25 cellular contexts compared by ENCODE assay signal in genomic region chr5:43543434-43543833, GRCh38. TPM values are rescaled to one million over a fixed set of nuclear protein-coding genes. Genes with fewer than 3 reads are reported as not detected.
DNase-seq lines count a peak whose midpoint lies in the region; FAIRE-seq and TF ChIP-seq lines count a peak whose summit lies in the region.
"Had no signal": no experiment of that assay in that cellular context is flagged by ENCODE, and none has a peak within 500 bp of the region (broad histone marks: within the 10 kb centered on the region; RNA-seq: fewer than 3 reads in every experiment).

No MANE protein-coding gene starts in this region.

- BruUV-seq in PC-9 (replicated peaks; lab: Mats Ljungman, UMichigan), result no TSS peak

- H4K20me1 ChIP-seq in PC-9 (ENCODE audit: insufficient read depth) (peaks cover 41% of the 10 kb centered on the region), SK-N-SH (ENCODE audit: insufficient read depth) (peaks cover 11% of the 10 kb centered on the region; the same call in 1 of the 2 replicates)

- H3K9ac ChIP-seq in SK-N-SH, result no peak overlapping the region

- DNase-seq in DMS79 (lab: John Stamatoyannopoulos, UW), result peak; percentile 2
- no peak for DNase-seq in DMS79 treated with DMSO at 0.1 percent for 48 hours (lab: John Stamatoyannopoulos, UW)
- peak; percentile 43 for DNase-seq in MG63
- DNase-seq in iris pigment epithelial cell (ENCODE audit: low read depth), result peak; percentile 16
- DNase-seq in neural crest cell (ENCODE audit: low read depth, low spot score), result no peak
- no peak for DNase-seq in PC-9
- DNase-seq in RCC 7860 (ENCODE audit: low spot score), result no peak
- no peak for DNase-seq in SK-N-SH
- DNase-seq: activated CD4-positive, alpha-beta T cell treated with anti-CD3 and anti-CD28 coated beads, Interleukin-2, amount 50 U/mL, for 4 hours; activated CD4-positive, CD25-positive, alpha-beta regulatory T cell; activated effector memory CD4-positive, alpha-beta T cell treated with Interleukin-2 at 50 U/mL for 16 hours; brain microvascular endothelial cell; CD4-positive, CD25-positive, alpha-beta regulatory T cell; H7; NCI-H1105; NCI-H1930; NCI-H69; psoas muscle; stimulated activated CD4-positive, alpha-beta T cell treated with anti-CD3 and anti-CD28 coated beads, Interleukin-4, amount 100 ng/mL, for 4 hours; stimulated activated naive CD4-positive, alpha-beta T cell treated with Interleukin-2 at 50 U/mL for 16 hours; T-helper 1 cell had no signal

- peaks cover 14% of the 10 kb centered on the region for H3K36me3 Mint-ChIP-seq in neural crest cell (ENCODE audit: low read depth)

- no peak overlapping the region for H3K4me3 ChIP-seq in MG63
- no peak overlapping the region for H3K4me3 ChIP-seq in PC-9
- H3K4me3 ChIP-seq in SK-N-SH (ENCODE audit: low read depth in 2 of 2, low read length in 1 of 2), result no peak overlapping the region
- H3K4me3 ChIP-seq: psoas muscle had no signal

- no peaks in the 10 kb centered on the region for H3K27me3 ChIP-seq in MG63
- H3K27me3 ChIP-seq in PC-9 (ENCODE audit: insufficient read depth, low read depth), result no peaks in the 10 kb centered on the region
- H3K27me3 ChIP-seq in SK-N-SH (ENCODE audit: insufficient read depth), result no peaks in the 10 kb centered on the region
- H3K27me3 ChIP-seq: brain microvascular endothelial cell had no signal

- no peak for TF ChIP-seq CTCF in neural crest cell (conservative IDR thresholded peaks at IDR 0.05)
- TF ChIP-seq CTCF in PC-9 (conservative IDR thresholded peaks at IDR 0.05), result no peak
- no peak for TF ChIP-seq CTCF in SK-N-SH (IDR thresholded peaks at IDR 0.05)

- H2AFZ ChIP-seq in PC-9, result no peak overlapping the region
- no peak overlapping the region for H2AFZ ChIP-seq in SK-N-SH (ENCODE audit: low read depth)

- H3K79me2 ChIP-seq in PC-9 (ENCODE audit: low read depth) (peaks cover 6% of the 10 kb centered on the region; the same call in 1 of the 2 replicates), SK-N-SH (ENCODE audit: insufficient read depth) (peaks cover 84% of the 10 kb centered on the region)

- FAIRE-seq in RCC 7860 (lab: Jason Lieb, UNC), result no peak
- FAIRE-seq: keratinocyte, urothelium cell line had no signal

- CTCF ChIA-PET in PC-9 (lab: Charles Lee) (no interaction called here), SK-N-SH (lab: Yijun Ruan, JAX) (interaction anchor here (1.3 to 4.0 kb wide), 4 partner anchors 11 to 59 kb away, joined by 6 to 13 read pairs (median 10); partner anchors contain the start of genes NNT and TMEM267)

- H3K9me3 Mint-ChIP-seq in neural crest cell, result no peaks in the 10 kb centered on the region
- H3K9me3 Mint-ChIP-seq: CD4-positive, CD25-positive, alpha-beta regulatory T cell had no signal

- no peak overlapping the region for H3K27ac ChIP-seq in PC-9
- no peak overlapping the region for H3K27ac ChIP-seq in SK-N-SH (ENCODE audit: low read depth in 2 of 2, low read length in 1 of 2)
- H3K27ac ChIP-seq: 22Rv1, brain microvascular endothelial cell, psoas muscle, RWPE1 had no signal

- H3K9me2 ChIP-seq in PC-9 (ENCODE audit: insufficient read depth) (no peaks in the 10 kb centered on the region), SK-N-SH (no peaks in the 10 kb centered on the region)

- TF ChIP-seq EP300 in SK-N-SH (IDR thresholded peaks at IDR 0.05; ENCODE audit: borderline replicate concordance in 1 of 2, low read depth in 1 of 2, low read length in 1 of 2), result no peak

- no peaks in the 10 kb centered on the region for H3K4me1 Mint-ChIP-seq in neural crest cell

- no peaks in the 10 kb centered on the region for H3K27me3 Mint-ChIP-seq in neural crest cell (ENCODE audit: low read depth)
- H3K27me3 Mint-ChIP-seq: CD4-positive, CD25-positive, alpha-beta regulatory T cell had no signal

- H3F3A ChIP-seq in PC-9 (ENCODE audit: insufficient read depth, low read depth) (peaks cover 24% of the 10 kb centered on the region), SK-N-SH (replicated peaks; ENCODE audit: insufficient read depth) (peaks cover 19% of the 10 kb centered on the region)

- H3K4me2 ChIP-seq in PC-9 (no peak overlapping the region), SK-N-SH (no peak overlapping the region)

- TF ChIP-seq RAD21 in SK-N-SH (IDR thresholded peaks at IDR 0.05; ENCODE audit: low read length), result no peak

- H3K27ac Mint-ChIP-seq in neural crest cell (ENCODE audit: unreplicated experiment), result peak overlapping the region; percentile 11
- H3K27ac Mint-ChIP-seq: CD4-positive, CD25-positive, alpha-beta regulatory T cell had no signal

- no peak overlapping the region for H3K4me3 Mint-ChIP-seq in neural crest cell
- H3K4me3 Mint-ChIP-seq: CD4-positive, CD25-positive, alpha-beta regulatory T cell had no signal

- intact Hi-C loops in PC-9 (cut with micrococcal nuclease; ENCODE audit: unreplicated experiment), result no loop called here

- POLR2A ChIA-PET in PC-9 (lab: Charles Lee; ENCODE audit: unreplicated experiment) (interaction anchor here (0.6 to 0.7 kb wide), 2 partner anchors 60 to 194 kb away, joined by 3 read pairs; partner anchors contain the start of gene TMEM267), SK-N-SH (lab: Yijun Ruan, JAX) (interaction anchor here (0.6 kb wide), 1 partner anchor 312 kb away, joined by 3 read pairs; no protein-coding TSS in a partner anchor)

- H3K36me3 ChIP-seq in MG63, result peaks cover 85% of the 10 kb centered on the region
- peaks cover 84% of the 10 kb centered on the region for H3K36me3 ChIP-seq in PC-9 (ENCODE audit: low read depth)
- H3K36me3 ChIP-seq in SK-N-SH (replicated peaks in 1 of 2; ENCODE audit: control insufficient read depth in 1 of 2, insufficient read depth in 2 of 2, low read length in 1 of 2), result peaks cover 85 to 94% of the 10 kb centered on the region in 2 experiments

- H3K4me1 ChIP-seq in PC-9 (replicated peaks; ENCODE audit: insufficient read depth) (no peaks in the 10 kb centered on the region), SK-N-SH (ENCODE audit: control insufficient read depth in 1 of 2, insufficient read depth in 2 of 2, low read depth in 1 of 2, low read length in 1 of 2) (no peaks in the 10 kb centered on the region)

- H3K9me3 ChIP-seq in MG63 (no peaks in the 10 kb centered on the region), PC-9 (ENCODE audit: insufficient read depth, low read depth) (no peaks in the 10 kb centered on the region), SK-N-SH (no peaks in the 10 kb centered on the region)
- H3K9me3 ChIP-seq: psoas muscle had no signal

TF ChIP-seq in SK-N-SH, 30 proteins besides CTCF, POLR2A, EP300 and RAD21:
- TF ChIP-seq FOXJ3 (CRISPR knock-in tag; IDR thresholded peaks at IDR 0.05) (no peak), USF1 (IDR thresholded peaks at IDR 0.05; ENCODE audit: borderline replicate concordance, low read depth) (no peak), EZH2phosphoT487 (IDR thresholded peaks at IDR 0.05; ENCODE audit: borderline replicate concordance, low read depth) (no peak), YY1 (IDR thresholded peaks at IDR 0.05; ENCODE audit: low read depth) (no peak), PBX3 (IDR thresholded peaks at IDR 0.05) (no peak)

RNA-seq across cellular contexts. Expression of gene PAIP1, which starts 13.4 kb away (rescaled TPM):
- 175 and 176 TPM in 2 replicates for total RNA-seq in MG63 (2014; rRNA removed; shearing (Covaris generic); ENCODE audit: low replicate concordance)
- total RNA-seq in neural crest cell (111 and 112 TPM in 2 replicates), PC-9 (2021) (183 and 191 TPM in 2 replicates)
- polyA plus RNA-seq in SK-N-SH (2012; rRNA removed), result 70.0 and 98.5 TPM in 2 replicates
- 103 and 105 TPM in 2 replicates for polyA plus RNA-seq in SK-N-SH (2012; cell fraction: cytosol; rRNA removed)
- 16.1 and 39.0 TPM in 2 replicates for polyA plus RNA-seq in SK-N-SH (2012; cell fraction: nucleus; rRNA removed)

RNA-seq across cellular contexts. Expression of gene C5orf34, which starts 28.5 kb away (rescaled TPM):
- total RNA-seq in MG63 (2014; rRNA removed; shearing (Covaris generic); ENCODE audit: low replicate concordance), result 12.4 and 19.1 TPM in 2 replicates
- total RNA-seq in neural crest cell, result 11.0 and 11.4 TPM in 2 replicates
- 16.0 and 22.6 TPM in 2 replicates for total RNA-seq in PC-9 (2021)
- 2.9 and 3.5 TPM in 2 replicates for polyA plus RNA-seq in SK-N-SH (2012; rRNA removed)
- polyA plus RNA-seq in SK-N-SH (2012; cell fraction: cytosol; rRNA removed), result 2.8 and 2.9 TPM in 2 replicates
- polyA plus RNA-seq in SK-N-SH (2012; cell fraction: nucleus; rRNA removed), result 3.1 and 6.3 TPM in 2 replicates

RNA-seq across cellular contexts. Expression of gene NNT, which starts 59.5 kb away (rescaled TPM):
- total RNA-seq in MG63 (2014; rRNA removed; shearing (Covaris generic); ENCODE audit: low replicate concordance), result 39.0 and 88.6 TPM in 2 replicates
- total RNA-seq in neural crest cell (72.7 and 77.3 TPM in 2 replicates), PC-9 (2021) (92.6 and 112 TPM in 2 replicates)
- 21.9 and 29.0 TPM in 2 replicates for polyA plus RNA-seq in SK-N-SH (2012; rRNA removed)
- 22.5 and 23.0 TPM in 2 replicates for polyA plus RNA-seq in SK-N-SH (2012; cell fraction: cytosol; rRNA removed)
- 23.1 and 37.0 TPM in 2 replicates for polyA plus RNA-seq in SK-N-SH (2012; cell fraction: nucleus; rRNA removed)

RNA-seq across cellular contexts. Expression of gene TMEM267, which starts 59.8 kb away (rescaled TPM):
- 7.8 and 8.9 TPM in 2 replicates for total RNA-seq in MG63 (2014; rRNA removed; shearing (Covaris generic); ENCODE audit: low replicate concordance)
- 9.7 and 10.2 TPM in 2 replicates for total RNA-seq in neural crest cell
- total RNA-seq in PC-9 (2021), result 22.0 and 30.2 TPM in 2 replicates
- polyA plus RNA-seq in SK-N-SH (2012; rRNA removed), result 5.7 and 6.9 TPM in 2 replicates
- 9.0 and 10.3 TPM in 2 replicates for polyA plus RNA-seq in SK-N-SH (2012; cell fraction: cytosol; rRNA removed)
- polyA plus RNA-seq in SK-N-SH (2012; cell fraction: nucleus; rRNA removed), result 4.6 and 12.1 TPM in 2 replicates

Comparison
In these comparisons a context has a peak if more than half of its experiments do, and no peak if none do; other contexts are left out.
1. DNase-seq: peak in DMS79 (single experiment), MG63 (single experiment) and iris pigment epithelial cell (single experiment); none in DMS79 treated with DMSO at 0.1 percent for 48 hours (single experiment), neural crest cell (single experiment), PC-9 (0 of 2), RCC 7860 (single experiment) and SK-N-SH (single experiment).